ENCODE assay signal across 1 cellular context in genomic region chr12:78725033-78725432, GRCh38.
TF ChIP-seq lines count a peak whose summit lies in the region.

No MANE protein-coding gene starts in this region.

TF ChIP-seq in K562, 482 proteins besides CTCF, POLR2A, EP300 and RAD21 (continued from another document):
- TF ChIP-seq GMEB1 (CRISPR knock-in tag; IDR thresholded peaks at IDR 0.05) (no peak), DLX4 (CRISPR knock-in tag; IDR thresholded peaks at IDR 0.05) (no peak), TSHZ1 (CRISPR knock-in tag; IDR thresholded peaks at IDR 0.05) (no peak), ZNF165 (CRISPR knock-in tag; IDR thresholded peaks at IDR 0.05; ENCODE audit: borderline replicate concordance) (no peak), GABPB1 (CRISPR knock-in tag; IDR thresholded peaks at IDR 0.05) (no peak), ZNF316 (IDR thresholded peaks at IDR 0.05) (peak; percentile 74), ZNF584 (CRISPR knock-in tag; IDR thresholded peaks at IDR 0.05; ENCODE audit: low read depth) (no peak), ZBED1 (IDR thresholded peaks at IDR 0.05) (no peak), OTX1 (CRISPR knock-in tag; IDR thresholded peaks at IDR 0.05) (no peak), RBM22 (IDR thresholded peaks at IDR 0.05; ENCODE audit: low read depth, low read length, poor library complexity, severe bottlenecking) (no peak), PRMT5 (CRISPR knock-in tag; IDR thresholded peaks at IDR 0.05) (no peak), EHMT2 (IDR thresholded peaks at IDR 0.05) (no peak), ARHGAP35 (IDR thresholded peaks at IDR 0.05; ENCODE audit: partially characterized antibody) (no peak), USF2 (CRISPR knock-in tag; IDR thresholded peaks at IDR 0.05) (no peak), SIN3A (IDR thresholded peaks at IDR 0.05; ENCODE audit: borderline replicate concordance in 2 of 2, control insufficient read depth in 1 of 2, low read depth in 2 of 2, low read length in 2 of 2) (no peak), PHF8 (IDR thresholded peaks at IDR 0.05; ENCODE audit: borderline replicate concordance, low read length) (no peak), ZKSCAN8 (CRISPR knock-in tag; IDR thresholded peaks at IDR 0.05) (no peak), VEZF1 (CRISPR knock-in tag; IDR thresholded peaks at IDR 0.05) (no peak), C11orf30 (IDR thresholded peaks at IDR 0.05; ENCODE audit: low read depth) (peak; percentile 48)
